ENCODE assay signal across 1 cellular context in the genomic region with DNA sequence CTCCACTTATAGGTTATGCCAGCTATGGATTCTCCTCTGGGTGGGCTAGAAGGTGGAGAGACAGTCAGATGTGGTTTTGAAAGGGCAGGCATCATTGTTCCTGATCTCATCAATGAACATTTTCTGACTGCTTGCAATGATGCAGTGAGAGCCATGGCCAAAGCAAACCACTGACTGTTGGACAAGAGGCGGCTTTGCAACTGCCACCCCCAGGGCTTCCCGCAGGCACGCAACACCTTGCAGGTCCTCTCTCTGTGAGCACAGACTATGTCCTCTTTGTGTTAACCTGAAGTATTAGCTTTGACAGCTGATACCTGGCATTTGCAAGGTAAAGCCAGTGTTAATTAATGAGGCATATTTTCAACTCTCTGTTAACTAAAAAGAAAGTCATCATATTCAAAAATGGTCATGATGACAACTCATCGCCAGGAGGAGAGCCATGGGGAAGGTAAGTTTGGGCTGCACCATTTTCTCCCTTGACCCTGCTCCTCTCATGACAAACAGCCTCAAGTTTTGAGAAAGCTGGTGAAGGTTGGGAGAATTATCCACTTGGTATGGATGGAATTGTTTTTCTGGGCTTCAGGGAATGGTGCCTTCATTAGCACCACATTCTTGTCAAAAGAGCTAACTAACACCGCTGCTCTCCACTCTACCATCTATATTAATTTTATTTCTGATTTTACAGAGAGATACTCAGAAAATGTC.
TF ChIP-seq lines count a peak whose summit lies in the region.

No MANE protein-coding gene starts in this region.

TF ChIP-seq in endothelial cell of umbilical vein, 7 proteins besides CTCF, POLR2A, EP300 and RAD21:
- no peak for TF ChIP-seq JUN (IDR thresholded peaks at IDR 0.05; ENCODE audit: borderline replicate concordance, insufficient read depth, insufficient read length, low read depth)
- TF ChIP-seq FOS (IDR thresholded peaks at IDR 0.05; ENCODE audit: borderline replicate concordance, insufficient read depth, low read length) = no peak
